In genomic region chr21:36976882-36977651, GRCh38 we compare ENCODE assay signal across 9 cellular contexts. TPM values are rescaled to one million over a fixed set of nuclear protein-coding genes. Genes with fewer than 3 reads are reported as not detected.
DNase-seq lines count a peak whose midpoint lies in the region; ATAC-seq, FAIRE-seq and TF ChIP-seq lines count a peak whose summit lies in the region.
"Had no signal": no experiment of that assay in that cellular context is flagged by ENCODE, and none has a peak within 500 bp of the region (broad histone marks: within the 10 kb centered on the region; RNA-seq: fewer than 3 reads in every experiment).

No MANE protein-coding gene starts in this region.

- H3K27ac Mint-ChIP-seq in activated B cell treated with CpG ODN at 0.5 μM for 24 hours = peak overlapping the region; percentile 57

- H4K20me1 ChIP-seq in BLaER1 = no peaks in the 10 kb centered on the region
- no peaks in the 10 kb centered on the region for H4K20me1 ChIP-seq in osteoblast (ENCODE audit: insufficient read depth, low read length)

- H3K27me3 ChIP-seq in BLaER1 = peaks cover 25% of the 10 kb centered on the region
- H3K27me3 ChIP-seq in osteoblast (ENCODE audit: insufficient read depth, low read length) = no peaks in the 10 kb centered on the region

- H3K27ac ChIP-seq in BLaER1 (no peak overlapping the region), osteoblast (ENCODE audit: low read depth, low read length) (no peak overlapping the region)

- H3K9me3 ChIP-seq in BLaER1 = no peaks in the 10 kb centered on the region
- H3K9me3 ChIP-seq in osteoblast (ENCODE audit: low read depth, low read length) = no peaks in the 10 kb centered on the region

- peak overlapping the region; percentile 74 for H2AFZ ChIP-seq in osteoblast (ENCODE audit: low read length)

- H3K4me3 ChIP-seq in BLaER1 = no peak overlapping the region
- no peak overlapping the region for H3K4me3 ChIP-seq in fibroblast of mammary gland (ENCODE audit: control insufficient read depth, low read depth, low read length)
- H3K4me3 ChIP-seq in osteoblast (ENCODE audit: insufficient read depth, low read length) = peak overlapping the region; percentile 51

- H3K4me3 Mint-ChIP-seq in activated B cell treated with CpG ODN at 0.5 μM for 24 hours = peak overlapping the region; percentile 48

- TF ChIP-seq CTCF in activated B cell treated with CpG ODN at 0.5 μM for 24 hours (IDR thresholded peaks at IDR 0.05) (no peak), fibroblast of mammary gland (conservative IDR thresholded peaks at IDR 0.05; ENCODE audit: control insufficient read depth, insufficient read depth, low read depth, low read length) (peak; percentile 82), osteoblast (IDR thresholded peaks at IDR 0.05; ENCODE audit: extremely low read depth, low read depth, low read length) (peak; percentile 88)

- H3K4me1 Mint-ChIP-seq in activated B cell treated with CpG ODN at 0.5 μM for 24 hours = peaks cover 24% of the 10 kb centered on the region

- peak; percentile 82 for FAIRE-seq in GM18507 (lab: Jason Lieb, UNC)

- H3K36me3 ChIP-seq in BLaER1 (no peaks in the 10 kb centered on the region), osteoblast (ENCODE audit: insufficient read depth, low read length) (no peaks in the 10 kb centered on the region)

- H3K9ac ChIP-seq in BLaER1 = no peak overlapping the region

- POLR2A ChIA-PET in activated B cell treated with CpG ODN at 0.5 μM for 24 hours (lab: Charles Lee) = interaction anchor here (0.6 to 2.4 kb wide), 7 partner anchors 10 to 735 kb away, joined by 3 to 21 read pairs (median 5); partner anchors contain the start of gene HLCS

- CTCF ChIA-PET in activated B cell treated with CpG ODN at 0.5 μM for 24 hours (lab: Charles Lee) = interaction anchor here (0.7 to 2.3 kb wide), 10 partner anchors 8 to 142 kb away, joined by 3 to 24 read pairs (median 3); partner anchors contain the start of gene HLCS

- no peaks in the 10 kb centered on the region for H3K36me3 Mint-ChIP-seq in activated B cell treated with CpG ODN at 0.5 μM for 24 hours (ENCODE audit: low read depth)

- peaks cover 4% of the 10 kb centered on the region for H3K27me3 Mint-ChIP-seq in activated B cell treated with CpG ODN at 0.5 μM for 24 hours

- H3K9me3 Mint-ChIP-seq in activated B cell treated with CpG ODN at 0.5 μM for 24 hours = no peaks in the 10 kb centered on the region

- peak overlapping the region; percentile 41 for H3K4me2 ChIP-seq in BLaER1
- peak overlapping the region; percentile 70 for H3K4me2 ChIP-seq in osteoblast (ENCODE audit: insufficient read depth, low read length)

- ATAC-seq in HG03097 (IDR thresholded peaks at IDR 0.05; ENCODE audit: low FRiP score, unreplicated experiment) (peak; percentile 51), activated B cell treated with CpG ODN at 0.5 μM for 24 hours (ENCODE audit: low read depth) (peak; percentile 84), HG02884 (IDR thresholded peaks at IDR 0.05; ENCODE audit: unreplicated experiment) (no peak)

- intact Hi-C loops in activated B cell treated with CpG ODN at 0.5 μM for 24 hours (cut with micrococcal nuclease) = loop anchor here (1.0 to 10.0 kb wide), 5 partner anchors 12 to 188 kb away; partner anchors contain the start of genes PIGP and TTC3

- DNase-seq in GM18507 (ENCODE audit: extremely low spot score, insufficient read length, low read depth) (no peak), NCI-H2227 (lab: John Stamatoyannopoulos, UW; ENCODE audit: unreplicated experiment) (peak; percentile 87), activated B cell treated with CpG ODN at 0.5 μM for 24 hours (peak; percentile 30), fibroblast of mammary gland (ENCODE audit: low read depth) (peak; percentile 82), osteoblast (ENCODE audit: insufficient read length, low spot score, missing footprints) (peak; percentile 89)

- H3K4me1 ChIP-seq in BLaER1 = peaks cover 44% of the 10 kb centered on the region
- peaks cover 19% of the 10 kb centered on the region for H3K4me1 ChIP-seq in osteoblast (ENCODE audit: insufficient read depth, low read length)

- no peaks in the 10 kb centered on the region for H3K79me2 ChIP-seq in osteoblast (ENCODE audit: insufficient read depth, low read length)

RNA-seq across cellular contexts. Expression of gene HLCS, which starts 10.6 kb away (rescaled TPM):
- total RNA-seq in activated B cell treated with CpG ODN at 0.5 μM for 24 hours (8.1 and 10.6 TPM in 2 replicates), osteoblast (51.9 and 59.7 TPM in 2 replicates)

RNA-seq across cellular contexts. Expression of gene RIPPLY3, which starts 29.4 kb away (rescaled TPM):
- total RNA-seq in activated B cell treated with CpG ODN at 0.5 μM for 24 hours = not detected in 2 replicates
- not detected in 2 replicates for total RNA-seq in osteoblast
- total RNA-seq: T-helper 2 cell treated with Interferon-gamma antibody and Interleukin-4, amounts not matched to agents 100 ng/mL and 5 ng/mL, for 36 hours had no signal
